ENCODE assay signal across 8 cellular contexts in the genomic region with DNA sequence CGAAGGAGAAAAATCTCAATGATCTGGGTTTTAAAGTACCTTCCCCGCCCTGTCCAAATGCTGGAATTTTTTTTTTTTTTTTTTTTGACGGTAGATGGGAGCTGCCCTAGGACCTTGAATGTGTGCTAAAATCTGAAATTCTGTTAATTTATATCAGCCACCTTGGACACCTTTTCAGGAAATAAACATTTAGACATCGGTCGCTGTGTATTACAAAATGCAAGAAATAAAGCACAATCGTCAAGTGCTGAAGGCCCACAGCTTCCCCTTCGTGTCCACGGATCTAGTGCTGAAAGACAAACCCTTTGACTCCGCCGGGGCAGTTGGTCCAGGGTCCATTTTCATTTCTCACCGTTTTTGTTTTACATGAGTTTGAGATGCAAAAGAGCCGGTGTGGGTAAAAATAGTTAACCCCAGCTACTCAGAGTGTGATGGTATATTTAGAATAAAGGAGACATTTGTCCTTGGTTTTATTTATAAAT.
DNase-seq lines count a peak whose midpoint lies in the region; ATAC-seq lines count a peak whose summit lies in the region.

No MANE protein-coding gene starts in this region.

- intact Hi-C loops in naive thymus-derived CD4-positive, alpha-beta T cell (cut with micrococcal nuclease), result loop anchor here (1.0 kb wide), 9 partner anchors 10 to 108 kb away; a partner anchor contains a TSS

- H3K27ac ChIP-seq in KOPT-K1 (ENCODE audit: low read depth, low read length, poor library complexity, severe bottlenecking), result peak overlapping the region; percentile 99
- peak overlapping the region; percentile 99 for H3K27ac ChIP-seq in naive thymus-derived CD4-positive, alpha-beta T cell (ENCODE audit: low read depth, low read length)

- no peaks in the 10 kb centered on the region for H3K36me3 ChIP-seq in KOPT-K1 (ENCODE audit: insufficient read depth, low read length)
- no peaks in the 10 kb centered on the region for H3K36me3 ChIP-seq in naive thymus-derived CD4-positive, alpha-beta T cell (ENCODE audit: control insufficient read depth in 2 of 3, insufficient read depth in 3 of 3, low read length in 3 of 3)

- no peak for ATAC-seq in naive thymus-derived CD4-positive, alpha-beta T cell
- no peak for ATAC-seq in GM19351 (IDR thresholded peaks at IDR 0.05; ENCODE audit: unreplicated experiment)
- ATAC-seq in HG02870 (IDR thresholded peaks at IDR 0.05; ENCODE audit: unreplicated experiment), result no peak

- POLR2A ChIA-PET in naive thymus-derived CD4-positive, alpha-beta T cell (lab: Charles Lee), result interaction anchor here (0.6 to 9.8 kb wide), 21 partner anchors 12 to 156 kb away, joined by 3 to 629 read pairs (median 14); a partner anchor contains a TSS

- no peaks in the 10 kb centered on the region for H3K27me3 ChIP-seq in naive thymus-derived CD4-positive, alpha-beta T cell (ENCODE audit: control insufficient read depth in 2 of 2, insufficient read depth in 2 of 2, low read length in 2 of 2)

- CTCF ChIA-PET in naive thymus-derived CD4-positive, alpha-beta T cell (lab: Charles Lee), result interaction anchor here (0.6 to 6.2 kb wide), 13 partner anchors 10 to 107 kb away, joined by 3 to 70 read pairs (median 14); a partner anchor contains a TSS

- peaks cover 12 to 48% of the 10 kb centered on the region in 2 donors for H3K4me1 ChIP-seq in naive thymus-derived CD4-positive, alpha-beta T cell (ENCODE audit: control insufficient read depth in 2 of 2, insufficient read depth in 2 of 2, low read length in 2 of 2)

- peaks cover 24 to 68% (median 55%) of the 10 kb centered on the region in 7 donors for H3K4me1 Mint-ChIP-seq in naive thymus-derived CD4-positive, alpha-beta T cell

- peak overlapping the region; percentile 86 to 96 (median 92) for H3K4me3 Mint-ChIP-seq in naive thymus-derived CD4-positive, alpha-beta T cell

- H3K9me3 ChIP-seq in KOPT-K1 (ENCODE audit: insufficient read depth, low read length, poor library complexity, severe bottlenecking), result no peaks in the 10 kb centered on the region
- H3K9me3 ChIP-seq in naive thymus-derived CD4-positive, alpha-beta T cell (ENCODE audit: control insufficient read depth in 2 of 3, low read length in 3 of 3), result no peaks in the 10 kb centered on the region

- peaks cover 0 to 1% (median 0%) of the 10 kb centered on the region in 5 donors for H3K27me3 Mint-ChIP-seq in naive thymus-derived CD4-positive, alpha-beta T cell

- peak overlapping the region; percentile 86 for H3K4me3 ChIP-seq in naive thymus-derived CD4-positive, alpha-beta T cell (ENCODE audit: low read length)

- peaks cover 0 to 5% (median 0%) of the 10 kb centered on the region in 5 donors for H3K36me3 Mint-ChIP-seq in naive thymus-derived CD4-positive, alpha-beta T cell

- DNase-seq in DMS79 treated with DMSO at 0.1 percent for 48 hours (lab: John Stamatoyannopoulos, UW), result peak; percentile 44
- DNase-seq in DMS79 (lab: John Stamatoyannopoulos, UW), result no peak
- peak; percentile 33 for DNase-seq in activated CD4-positive, alpha-beta T cell treated with anti-CD3 and anti-CD28 coated beads, Interleukin-2, amount 50 U/mL, for 1 hour
- DNase-seq in fibroblast of gingiva (ENCODE audit: low read depth), result peak; percentile 48
- DNase-seq in naive thymus-derived CD4-positive, alpha-beta T cell, result peak in 5 of 9 donors; percentile 33 to 48 (median 42)

- no peaks in the 10 kb centered on the region for H3K9me3 Mint-ChIP-seq in naive thymus-derived CD4-positive, alpha-beta T cell

- H3K27ac Mint-ChIP-seq in naive thymus-derived CD4-positive, alpha-beta T cell, result peak overlapping the region; percentile 94 to 100 (median 99)
